ENCODE assay signal across 26 cellular contexts in the genomic region with DNA sequence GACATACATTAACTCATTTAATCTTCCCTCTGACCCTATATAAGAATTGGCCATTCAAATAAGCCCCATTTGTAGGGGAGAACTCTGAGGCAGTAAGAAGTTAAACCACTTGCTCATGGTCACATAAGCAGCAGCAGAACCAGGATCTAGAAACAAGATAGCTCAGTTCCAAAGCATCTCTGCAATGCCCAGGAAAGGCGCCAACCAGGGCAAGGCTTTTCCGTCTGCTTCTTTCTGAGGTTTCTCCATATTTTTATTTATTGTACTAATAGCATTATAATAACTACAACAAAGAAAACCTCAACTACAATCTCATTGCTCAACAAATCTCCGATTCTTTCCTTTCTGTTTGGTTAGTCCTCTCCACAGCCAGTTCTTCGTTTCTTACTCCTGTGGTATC. TPM values are rescaled to one million over a fixed set of nuclear protein-coding genes. Genes with fewer than 3 reads are reported as not detected.
DNase-seq lines count a peak whose midpoint lies in the region; TF ChIP-seq lines count a peak whose summit lies in the region.
"Had no signal": no experiment of that assay in that cellular context is flagged by ENCODE, and none has a peak within 500 bp of the region (broad histone marks: within the 10 kb centered on the region; RNA-seq: fewer than 3 reads in every experiment).

No MANE protein-coding gene starts in this region.

- no peak for TF ChIP-seq CTCF in left ventricle myocardium inferior (IDR thresholded peaks at IDR 0.05; ENCODE audit: borderline replicate concordance)

- no peaks in the 10 kb centered on the region for H3K36me3 ChIP-seq in MG63
- H3K36me3 ChIP-seq in left ventricle myocardium inferior: no peaks in the 10 kb centered on the region
- H3K36me3 ChIP-seq: HAP-1, Peyer's patch, transverse colon had no signal

- H3K4me1 ChIP-seq in left ventricle myocardium inferior: peaks cover 16% of the 10 kb centered on the region
- H3K4me1 ChIP-seq: HAP-1 had no signal

- H3K4me3 ChIP-seq in MG63: no peak overlapping the region
- no peak overlapping the region for H3K4me3 ChIP-seq in left ventricle myocardium inferior
- H3K4me3 ChIP-seq: HAP-1, K562, Peyer's patch, transverse colon had no signal

- H3K9me3 ChIP-seq in MG63: no peaks in the 10 kb centered on the region
- no peaks in the 10 kb centered on the region for H3K9me3 ChIP-seq in left ventricle myocardium inferior (replicated peaks)
- H3K9me3 ChIP-seq: HAP-1, Peyer's patch, transverse colon had no signal

- no peak overlapping the region for H3K27ac ChIP-seq in left ventricle myocardium inferior (replicated peaks)
- H3K27ac ChIP-seq: Peyer's patch, transverse colon had no signal

- intact Hi-C loops in left ventricle myocardium inferior (cut with micrococcal nuclease): no loop called here

- peak; percentile 71 for DNase-seq in AG20443 (ENCODE audit: low spot score)
- peak; percentile 30 for DNase-seq in MG63
- DNase-seq in fibroblast of peridontal ligament (ENCODE audit: extremely low read depth): peak; percentile 64
- DNase-seq in stromal cell of bone marrow (ENCODE audit: low read depth): peak; percentile 41
- no peak for DNase-seq in NCI-H774 (lab: John Stamatoyannopoulos, UW)
- DNase-seq in left ventricle myocardium inferior: no peak
- DNase-seq in T-helper 9 cell: no peak
- DNase-seq in NCI-H2171 treated with DMSO at 0.1 percent for 48 hours (lab: John Stamatoyannopoulos, UW): no peak
- DNase-seq: ACHN; activated CD4-positive, alpha-beta T cell treated with anti-CD3 and anti-CD28 coated beads, Interleukin-2, amount 50 U/mL, for 1 hour; activated naive CD4-positive, alpha-beta T cell treated with Interleukin-2 at 50 U/mL for 16 hours; activated T-cell treated with anti-CD3 and anti-CD28 coated beads, Interleukin-2, amount 50 U/mL, for 48 hours; amniotic stem cell; CD4-positive, alpha-beta memory T cell; cortex of kidney; islet precursor cell; MM.1S; NCI-H2029; NCI-H69; Peyer's patch; SIG-M5; small intestine; stimulated activated naive CD8-positive, alpha-beta T cell treated with anti-CD3 and anti-CD28 coated beads, Interleukin-15, amount 100 ng/mL, for 72 hours; transverse colon had no signal

- H3K27me3 ChIP-seq in MG63 (no peaks in the 10 kb centered on the region), left ventricle myocardium inferior (ENCODE audit: low read depth) (no peaks in the 10 kb centered on the region)
- H3K27me3 ChIP-seq: Peyer's patch, transverse colon had no signal

RNA-seq across cellular contexts. Expression of gene UBE2E2, which starts 4.3 kb away (rescaled TPM):
- 24.3 and 27.7 TPM in 2 replicates for total RNA-seq in MG63 (2014; rRNA removed; shearing (Covaris generic); ENCODE audit: low replicate concordance)
- total RNA-seq in left ventricle myocardium inferior: 47.2 TPM

Comparison
In these comparisons a context has a peak if more than half of its experiments do, and no peak if none do; other contexts are left out.
1. DNase-seq: peak in AG20443 (single experiment), MG63 (single experiment), fibroblast of peridontal ligament (single experiment) and stromal cell of bone marrow (single experiment); none in NCI-H774 (single experiment), left ventricle myocardium inferior (single experiment), T-helper 9 cell (single experiment) and NCI-H2171 treated with DMSO at 0.1 percent for 48 hours (single experiment).